Comparison of ENCODE assay signal across 1 cellular context in the genomic region with DNA sequence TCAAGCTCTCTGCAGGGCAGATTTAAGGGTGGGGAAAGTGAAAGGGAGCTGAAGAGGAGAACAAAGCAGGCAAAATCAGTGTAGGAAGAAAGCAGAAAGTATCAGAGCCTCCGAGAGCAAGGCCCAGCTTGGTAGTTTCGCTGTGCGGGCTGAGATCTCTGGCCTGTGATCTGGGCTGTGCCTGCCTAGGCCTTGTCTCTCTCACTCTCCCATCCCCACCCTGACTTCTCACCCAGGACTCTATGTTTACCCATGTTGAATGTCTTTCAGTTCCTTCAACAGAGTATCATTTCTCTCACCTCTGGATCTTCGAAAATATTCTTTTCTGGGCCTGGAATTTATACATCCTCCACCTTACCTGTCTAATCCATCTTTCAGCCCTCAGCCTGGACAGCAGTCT.
TF ChIP-seq lines count a peak whose summit lies in the region.

No MANE protein-coding gene starts in this region.

TF ChIP-seq in GM12891, 5 proteins besides CTCF, POLR2A, EP300 and RAD21 (continued from another document):
- TF ChIP-seq POLR2AphosphoS5 (IDR thresholded peaks at IDR 0.05; ENCODE audit: low read depth, low read length) (no peak), SPI1 (IDR thresholded peaks at IDR 0.05; ENCODE audit: low read depth, low read length) (no peak), PAX5 (IDR thresholded peaks at IDR 0.05; ENCODE audit: insufficient read depth, low read length, severe bottlenecking) (no peak)
